20 cellular contexts compared by ENCODE assay signal in genomic region chr2:211664321-211664720, GRCh38.
"Had no signal": no experiment of that assay in that cellular context is flagged by ENCODE, and none has a peak within 500 bp of the region (broad histone marks: within the 10 kb centered on the region; RNA-seq: fewer than 3 reads in every experiment).

No MANE protein-coding gene starts in this region.

- H3K4me3 ChIP-seq: coronary artery, dorsolateral prefrontal cortex, esophagus squamous epithelium, gastrocnemius medialis, heart right ventricle, left lung, lower lobe of right lung had no signal

- H3K9me3 ChIP-seq: esophagus squamous epithelium, gastrocnemius medialis, heart right ventricle, left lung, lower lobe of right lung had no signal

- H3K27ac ChIP-seq: coronary artery, dorsolateral prefrontal cortex, epithelial cell of prostate, esophagus squamous epithelium, gastrocnemius medialis, heart right ventricle, left lung, lower lobe of right lung had no signal

- H3K36me3 ChIP-seq: esophagus squamous epithelium, gastrocnemius medialis, heart right ventricle, left lung, lower lobe of right lung had no signal

- H3K4me1 ChIP-seq: esophagus squamous epithelium, gastrocnemius medialis, heart right ventricle, left lung, lower lobe of right lung had no signal

- H3K27me3 ChIP-seq: dorsolateral prefrontal cortex, esophagus squamous epithelium, gastrocnemius medialis, heart right ventricle, left lung had no signal

- DNase-seq: dermis blood vessel endothelial cell; dorsolateral prefrontal cortex; effector CD4-positive, alpha-beta T cell; effector memory CD4-positive, alpha-beta T cell; erythroblast; esophagus squamous epithelium; foreskin fibroblast; foreskin melanocyte; gastrocnemius medialis; glutamatergic neuron; head of caudate nucleus; heart right ventricle; hippocampal formation; left cardiac atrium; left lung; left ventricle myocardium superior; lower lobe of right lung; midbrain had no signal
